Comparison of ENCODE assay signal across 35 cellular contexts in the genomic region with DNA sequence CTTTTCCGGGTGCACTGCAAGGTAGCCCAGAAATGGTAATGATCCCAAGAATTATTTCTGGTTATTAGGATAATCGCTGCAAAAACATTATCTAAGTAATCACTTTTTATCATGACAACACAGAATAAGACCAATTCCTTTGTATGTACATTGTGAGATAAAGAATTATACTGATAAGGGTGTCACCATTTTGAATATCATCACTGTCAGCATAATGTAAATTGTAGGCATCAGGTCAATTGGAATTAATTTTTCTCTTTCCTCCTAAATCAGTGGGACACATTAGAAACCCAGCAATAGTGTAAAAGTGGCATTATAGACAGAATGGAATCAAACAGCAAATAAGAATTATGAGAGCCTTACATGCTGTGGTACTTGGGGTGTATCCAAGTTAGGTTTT.
"Had no signal": no experiment of that assay in that cellular context is flagged by ENCODE, and none has a peak within 500 bp of the region (broad histone marks: within the 10 kb centered on the region; RNA-seq: fewer than 3 reads in every experiment).

No MANE protein-coding gene starts in this region.

- DNase-seq: MG63, MM.1S, MV-4-11, NCI-H1048, NCI-H1092, NCI-H1092 treated with DMSO at 0.1 percent for 48 hours, NCI-H1105, NCI-H1105 treated with DMSO at 0.1 percent for 48 hours, NCI-H1417, NCI-H1417 treated with DMSO at 0.1 percent for 48 hours, NCI-H1436, NCI-H1436 treated with DMSO at 0.1 percent for 48 hours, NCI-H146, NCI-H1694, NCI-H1694 treated with DMSO at 0.1 percent for 48 hours, NCI-H187, NCI-H187 treated with DMSO at 0.1 percent for 48 hours, NCI-H1930, NCI-H2029, NCI-H2029 treated with DMSO at 0.1 percent for 48 hours, NCI-H2081, NCI-H2081 treated with DMSO at 0.1 percent for 48 hours, NCI-H2107, NCI-H2171, NCI-H2171 treated with DMSO at 0.1 percent for 48 hours, NCI-H2227 treated with DMSO at 0.1 percent for 48 hours, NCI-H226, NCI-H345, NCI-H446, NCI-H446 treated with DMSO at 0.1 percent for 48 hours, NCI-H510A, NCI-H510A treated with DMSO at 0.1 percent for 48 hours, NCI-H524, NCI-H524 treated with DMSO at 0.1 percent for 48 hours, NCI-H526 had no signal

- H3K4me3 ChIP-seq: MG63 had no signal

- H3K9me3 ChIP-seq: MG63 had no signal

- H3K27me3 ChIP-seq: MG63 had no signal

- H3K36me3 ChIP-seq: MG63 had no signal
